33 cellular contexts compared by ENCODE assay signal in genomic region chr5:25414746-25415145, GRCh38.
DNase-seq lines count a peak whose midpoint lies in the region; ATAC-seq, FAIRE-seq and TF ChIP-seq lines count a peak whose summit lies in the region.
"Had no signal": no experiment of that assay in that cellular context is flagged by ENCODE, and none has a peak within 500 bp of the region (broad histone marks: within the 10 kb centered on the region; RNA-seq: fewer than 3 reads in every experiment).

No MANE protein-coding gene starts in this region.

- ATAC-seq in HG03139 (IDR thresholded peaks at IDR 0.05; ENCODE audit: unreplicated experiment): no peak
- no peak for ATAC-seq in SK-N-SH treated with all-trans-retinoic acid at 6 μM for 48 hours
- ATAC-seq: left ventricle myocardium superior, Right ventricle myocardium inferior, T-helper 17 cell had no signal

- H3K27me3 ChIP-seq in bronchial epithelial cell (ENCODE audit: control insufficient read depth, insufficient read depth, low read length): no peaks in the 10 kb centered on the region
- H3K27me3 ChIP-seq: cardiac muscle cell, right atrium auricular region, spleen, testis, uterus had no signal

- TF ChIP-seq CTCF in bronchial epithelial cell (IDR thresholded peaks at IDR 0.05; ENCODE audit: insufficient read depth, low read length, severe bottlenecking): no peak

- H3K36me3 ChIP-seq in bronchial epithelial cell (ENCODE audit: control insufficient read depth, insufficient read depth, low read length): no peaks in the 10 kb centered on the region
- H3K36me3 ChIP-seq: cardiac muscle cell, right atrium auricular region, spleen, uterus had no signal

- DNase-seq in H4 (ENCODE audit: low spot score) (peak; percentile 34), RKO (ENCODE audit: low spot score) (peak; percentile 71), bronchial epithelial cell (ENCODE audit: low read depth) (peak; percentile 50), non-pigmented ciliary epithelial cell (ENCODE audit: low read depth) (peak; percentile 38), SW480 (ENCODE audit: low spot score) (no peak), DMS 273 treated with DMSO at 0.1 percent for 48 hours (lab: John Stamatoyannopoulos, UW) (no peak)
- DNase-seq: ACHN; activated naive CD4-positive, alpha-beta T cell treated with anti-CD3 and anti-CD28 coated beads, Interleukin-2, amount 50 U/mL, for 16 hours; CD8-positive, alpha-beta memory T cell; effector CD8-positive, alpha-beta T cell; erythroblast; glutamatergic neuron; GM23248; islet precursor cell; KBM-7; left ventricle myocardium superior; MM.1S; NCI-H1105 treated with DMSO at 0.1 percent for 48 hours; NCI-H187 treated with DMSO at 0.1 percent for 48 hours; NCI-H2171; SK-N-SH; spleen; stimulated activated CD8-positive, alpha-beta memory T cell treated with anti-CD3 and anti-CD28 coated beads, Interleukin-4, amount 100 ng/mL, for 48 hours; T-helper 17 cell; testis; uterus had no signal

- no peak for FAIRE-seq in bronchial epithelial cell (lab: Jason Lieb, UNC)
- FAIRE-seq: G401.6 had no signal

- no peak overlapping the region for H3K4me3 ChIP-seq in bronchial epithelial cell (ENCODE audit: low read depth, low read length)
- H3K4me3 ChIP-seq: cardiac muscle cell, coronary artery, GM23248, right atrium auricular region, spleen, testis, uterus had no signal

TF ChIP-seq in SK-N-SH treated with all-trans-retinoic acid at 6 μM for 48 hours, 23 proteins besides CTCF, POLR2A, EP300 and RAD21:
- TF ChIP-seq BACH2 (CRISPR knock-in tag; IDR thresholded peaks at IDR 0.05; ENCODE audit: borderline replicate concordance) (no peak), OSR1 (CRISPR knock-in tag; IDR thresholded peaks at IDR 0.05) (no peak), ISL1 (CRISPR knock-in tag; IDR thresholded peaks at IDR 0.05) (no peak), SNAI2 (CRISPR knock-in tag; IDR thresholded peaks at IDR 0.05) (no peak), ZNF8 (CRISPR knock-in tag; IDR thresholded peaks at IDR 0.05) (no peak), GLIS3 (CRISPR knock-in tag; IDR thresholded peaks at IDR 0.05) (no peak), CSRNP3 (CRISPR knock-in tag; IDR thresholded peaks at IDR 0.05) (no peak), TSHZ2 (CRISPR knock-in tag; IDR thresholded peaks at IDR 0.05) (no peak), ZFP30 (CRISPR knock-in tag; IDR thresholded peaks at IDR 0.05) (no peak), ZFP3 (CRISPR knock-in tag; IDR thresholded peaks at IDR 0.05) (no peak), ZC3H10 (CRISPR knock-in tag; IDR thresholded peaks at IDR 0.05) (no peak), CSDC2 (CRISPR knock-in tag; IDR thresholded peaks at IDR 0.05) (no peak), POU6F1 (CRISPR knock-in tag; IDR thresholded peaks at IDR 0.05; ENCODE audit: borderline replicate concordance, low read depth) (no peak), PATZ1 (CRISPR knock-in tag; IDR thresholded peaks at IDR 0.05; ENCODE audit: borderline replicate concordance) (no peak), CREB5 (CRISPR knock-in tag; IDR thresholded peaks at IDR 0.05; ENCODE audit: low read depth) (no peak), ARNTL (CRISPR knock-in tag; IDR thresholded peaks at IDR 0.05; ENCODE audit: borderline replicate concordance, low read depth) (no peak), PPARA (CRISPR knock-in tag; IDR thresholded peaks at IDR 0.05; ENCODE audit: borderline replicate concordance) (no peak), ZNF565 (CRISPR knock-in tag; conservative IDR thresholded peaks at IDR 0.05; ENCODE audit: low read depth) (no peak), TCF4 (CRISPR knock-in tag; IDR thresholded peaks at IDR 0.05; ENCODE audit: borderline replicate concordance) (no peak)

Comparison
In these comparisons a context has a peak if more than half of its experiments do, and no peak if none do; other contexts are left out.
1. DNase-seq: peak in H4 (single experiment), RKO (single experiment), bronchial epithelial cell (single experiment) and non-pigmented ciliary epithelial cell (single experiment); none in SW480 (single experiment) and DMS 273 treated with DMSO at 0.1 percent for 48 hours (single experiment).